In genomic region chr5:32443145-32443540, GRCh38 we compare ENCODE assay signal across 8 cellular contexts. TPM values are rescaled to one million over a fixed set of nuclear protein-coding genes. Genes with fewer than 3 reads are reported as not detected.
DNase-seq lines count a peak whose midpoint lies in the region; ATAC-seq, FAIRE-seq and TF ChIP-seq lines count a peak whose summit lies in the region.

No MANE protein-coding gene starts in this region.

- FAIRE-seq in GM18507 (lab: Jason Lieb, UNC) (peak; percentile 74), endothelial cell of umbilical vein (lab: Jason Lieb, UNC) (peak; percentile 67)

- no peak for DNase-seq in A673 (ENCODE audit: low spot score)
- no peak for DNase-seq in GM18507 (ENCODE audit: extremely low spot score, insufficient read length, low read depth)
- DNase-seq in endothelial cell of umbilical vein (ENCODE audit: low read depth, low spot score) = peak; percentile 61
- no peak for DNase-seq in NCI-H748 treated with DMSO at 0.1 percent for 48 hours (lab: John Stamatoyannopoulos, UW)
- no peak for DNase-seq in COLO668 (lab: John Stamatoyannopoulos, UW; ENCODE audit: unreplicated experiment)

- peaks cover 63% of the 10 kb centered on the region for H3K79me2 ChIP-seq in endothelial cell of umbilical vein (ENCODE audit: control insufficient read depth, insufficient read depth, low read length)

- peak overlapping the region; percentile 62 for H2AFZ ChIP-seq in endothelial cell of umbilical vein (ENCODE audit: low read depth, low read length)

- no peak for TF ChIP-seq POLR2A in endothelial cell of umbilical vein (IDR thresholded peaks at IDR 0.05; ENCODE audit: low read depth, low read length)

- peak overlapping the region; percentile 99 for H3K4me2 ChIP-seq in endothelial cell of umbilical vein (ENCODE audit: insufficient read depth, low read length)

- TF ChIP-seq CTCF in A673 (conservative IDR thresholded peaks at IDR 0.05; ENCODE audit: low read depth, low read length) (no peak), endothelial cell of umbilical vein (IDR thresholded peaks at IDR 0.05; ENCODE audit: extremely low read depth in 1 of 2, insufficient read depth in 1 of 2, low read depth in 1 of 2, low read length in 2 of 2) (no peak), neutrophil (IDR thresholded peaks at IDR 0.05) (no peak)

- BruUV-seq in A673 (replicated peaks; lab: Mats Ljungman, UMichigan) = TSS peak; percentile 44
- TSS peak; percentile 42 for BruUV-seq in endothelial cell of umbilical vein (replicated peaks; lab: Mats Ljungman, UMichigan)

- dilution Hi-C loops in endothelial cell of umbilical vein (cut with MboI; ENCODE audit: extremely low pct_ligation_motif_present, low sequenced_read_pairs) = no loop called here

- peak overlapping the region; percentile 96 for H3K9ac ChIP-seq in endothelial cell of umbilical vein (replicated peaks; ENCODE audit: extremely low read depth, insufficient read depth, low read length)

- intact Hi-C loops in A673 (cut with micrococcal nuclease; ENCODE audit: unreplicated experiment) = no loop called here
- intact Hi-C loops in endothelial cell of umbilical vein (cut with micrococcal nuclease) = loop anchor here (5.0 kb wide), 1 partner anchor 271 kb away; the partner anchor contains the start of gene GOLPH3

- H4K20me1 ChIP-seq in endothelial cell of umbilical vein (replicated peaks; ENCODE audit: control insufficient read depth, extremely low read depth, insufficient read depth, low read length) = peaks cover 3% of the 10 kb centered on the region

- H3K9me1 ChIP-seq in endothelial cell of umbilical vein (replicated peaks; ENCODE audit: control insufficient read depth, extremely low read depth, insufficient read depth, low read length) = no peaks in the 10 kb centered on the region

- peak overlapping the region; percentile 90 for H3K27ac ChIP-seq in A673 (ENCODE audit: low read depth, low read length, poor library complexity, severe bottlenecking)
- H3K27ac ChIP-seq in endothelial cell of umbilical vein (ENCODE audit: insufficient read depth, low read depth, low read length) = peak overlapping the region; percentile 83
- peak overlapping the region; percentile 87 for H3K27ac ChIP-seq in neutrophil

- H3K4me3 ChIP-seq in A673 (ENCODE audit: low read depth, low read length, poor library complexity, severe bottlenecking) (peak overlapping the region; percentile 94), endothelial cell of umbilical vein (replicated peaks in 1 of 3; ENCODE audit: insufficient read depth in 1 of 3, low read depth in 1 of 3, low read length in 3 of 3) (peak overlapping the region; percentile 87 to 98 (median 93)), neutrophil (ENCODE audit: low read depth in 1 of 2, low read length in 1 of 2) (peak overlapping the region; percentile 83 to 86)

- POLR2A ChIA-PET in A673 (lab: Charles Lee; ENCODE audit: low non-redundant PET) = no interaction called here
- POLR2A ChIA-PET in endothelial cell of umbilical vein (lab: Charles Lee) = interaction anchor here (1.1 kb wide), 1 partner anchor 62 kb away, joined by 3 read pairs; no protein-coding TSS in a partner anchor

- H3K9me3 ChIP-seq in A673 (ENCODE audit: low read depth, low read length, poor library complexity, severe bottlenecking) (no peaks in the 10 kb centered on the region), endothelial cell of umbilical vein (replicated peaks; ENCODE audit: control insufficient read depth, insufficient read depth, low read length) (no peaks in the 10 kb centered on the region), neutrophil (no peaks in the 10 kb centered on the region)

- H3K27me3 ChIP-seq in A673 (replicated peaks; ENCODE audit: insufficient read depth, low read depth, low read length, poor library complexity) (no peaks in the 10 kb centered on the region), endothelial cell of umbilical vein (ENCODE audit: control insufficient read depth in 2 of 2, insufficient read depth in 2 of 2, low read length in 2 of 2) (no peaks in the 10 kb centered on the region), neutrophil (peaks cover 7% of the 10 kb centered on the region)

- ATAC-seq in HG02970 (IDR thresholded peaks at IDR 0.05; ENCODE audit: low FRiP score, unreplicated experiment) = peak; percentile 38
- ATAC-seq in SK-N-SH treated with all-trans-retinoic acid at 6 μM for 48 hours = peak; percentile 42

- H3K4me1 ChIP-seq in A673 (ENCODE audit: insufficient read depth, low read length, poor library complexity, severe bottlenecking) (peaks cover 13% of the 10 kb centered on the region), endothelial cell of umbilical vein (ENCODE audit: control insufficient read depth, extremely low read depth, insufficient read depth, low read length) (peaks cover 27% of the 10 kb centered on the region), neutrophil (ENCODE audit: control insufficient read depth in 1 of 2, insufficient read depth in 1 of 2, low read depth in 1 of 2, low read length in 1 of 2) (peaks cover 18 to 20% of the 10 kb centered on the region in 2 experiments)

- CTCF ChIA-PET in A673 (lab: Charles Lee) (no interaction called here), endothelial cell of umbilical vein (lab: Charles Lee) (interaction anchor here (0.7 to 1.9 kb wide), 3 partner anchors 29 to 170 kb away, joined by 3 to 6 read pairs (median 4); no protein-coding TSS in a partner anchor)

- H3K36me3 ChIP-seq in A673 (ENCODE audit: insufficient read depth, low read length, poor library complexity, severe bottlenecking) = peaks cover 16% of the 10 kb centered on the region
- H3K36me3 ChIP-seq in endothelial cell of umbilical vein (ENCODE audit: control insufficient read depth in 2 of 2, extremely low read depth in 1 of 2, insufficient read depth in 2 of 2, low read length in 2 of 2) = no peaks in the 10 kb centered on the region
- H3K36me3 ChIP-seq in neutrophil = no peaks in the 10 kb centered on the region

TF ChIP-seq in SK-N-SH treated with all-trans-retinoic acid at 6 μM for 48 hours, 23 proteins besides CTCF, POLR2A, EP300 and RAD21 (continues in another document):
- TF ChIP-seq SNAI2 (CRISPR knock-in tag; IDR thresholded peaks at IDR 0.05) (no peak), CREB5 (CRISPR knock-in tag; IDR thresholded peaks at IDR 0.05; ENCODE audit: low read depth) (no peak), ZC3H10 (CRISPR knock-in tag; IDR thresholded peaks at IDR 0.05) (no peak), ZNF8 (CRISPR knock-in tag; IDR thresholded peaks at IDR 0.05) (no peak), BACH2 (CRISPR knock-in tag; IDR thresholded peaks at IDR 0.05; ENCODE audit: borderline replicate concordance) (no peak), ARNTL (CRISPR knock-in tag; IDR thresholded peaks at IDR 0.05; ENCODE audit: borderline replicate concordance, low read depth) (no peak), ZNF565 (CRISPR knock-in tag; conservative IDR thresholded peaks at IDR 0.05; ENCODE audit: low read depth) (no peak), ZFP30 (CRISPR knock-in tag; IDR thresholded peaks at IDR 0.05) (no peak), ZNF70 (CRISPR knock-in tag; IDR thresholded peaks at IDR 0.05) (no peak)

TF ChIP-seq in endothelial cell of umbilical vein, 7 proteins besides CTCF, POLR2A, EP300 and RAD21:
- TF ChIP-seq FOS (IDR thresholded peaks at IDR 0.05; ENCODE audit: borderline replicate concordance, insufficient read depth, low read length) (peak; percentile 26), EZH2 (IDR thresholded peaks at IDR 0.05; ENCODE audit: borderline replicate concordance, low read depth, low read length, severe bottlenecking) (no peak)
TF ChIP-seq in endothelial cell of umbilical vein: peak in this region for 1.

RNA-seq across cellular contexts. Expression of gene ZFR, which starts 1.4 kb away (rescaled TPM):
- total RNA-seq in A673 (2021) (104 and 110 TPM in 2 replicates), endothelial cell of umbilical vein (58.6 and 60.1 TPM in 2 replicates)
- polyA plus RNA-seq in endothelial cell of umbilical vein = 79.4 and 115 TPM in 2 replicates
- 29.1 and 29.5 TPM in 2 replicates for polyA plus RNA-seq in endothelial cell of umbilical vein (2011; cell fraction: cytosol; rRNA removed)
- polyA plus RNA-seq in endothelial cell of umbilical vein (2011; cell fraction: nucleus; rRNA removed) = 76.0 and 77.0 TPM in 2 replicates
- polyA plus RNA-seq in endothelial cell of umbilical vein (2012) = 44.5 and 54.6 TPM in 2 replicates
- polyA minus RNA-seq in endothelial cell of umbilical vein = 167 and 177 TPM in 2 replicates
- polyA minus RNA-seq in endothelial cell of umbilical vein (2011; cell fraction: cytosol; rRNA and poly(A)+ RNA removed) = 68.9 TPM
- 98.8 and 108 TPM in 2 replicates for polyA minus RNA-seq in endothelial cell of umbilical vein (2011; cell fraction: nucleus; rRNA and poly(A)+ RNA removed)
